In the genomic region with DNA sequence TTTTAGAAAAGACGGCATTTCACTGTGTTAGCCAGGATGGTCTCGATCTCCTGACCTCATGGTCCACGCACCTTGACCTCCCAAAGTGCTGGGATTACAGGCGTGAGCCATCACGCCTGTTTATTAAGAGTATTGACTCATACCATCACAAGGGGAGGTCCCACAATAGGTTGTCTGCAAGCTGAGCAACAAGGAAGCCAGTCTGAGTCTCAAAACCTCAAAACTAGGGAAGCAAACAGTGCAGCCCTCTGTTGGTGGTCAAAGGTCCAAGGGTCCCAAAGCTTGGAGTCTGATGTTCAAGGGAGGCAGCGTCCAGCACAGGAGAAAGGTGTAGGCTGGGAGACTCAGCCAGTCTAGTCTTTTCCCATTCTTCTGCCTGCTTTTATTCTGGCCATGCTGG, we compare ENCODE assay signal across 23 cellular contexts. TPM values are rescaled to one million over a fixed set of nuclear protein-coding genes. Genes with fewer than 3 reads are reported as not detected.
DNase-seq lines count a peak whose midpoint lies in the region; TF ChIP-seq lines count a peak whose summit lies in the region.
"Had no signal": no experiment of that assay in that cellular context is flagged by ENCODE, and none has a peak within 500 bp of the region (broad histone marks: within the 10 kb centered on the region; RNA-seq: fewer than 3 reads in every experiment).

No MANE protein-coding gene starts in this region.

- H3K4me3 Mint-ChIP-seq in endodermal cell = no peak overlapping the region
- H3K4me3 Mint-ChIP-seq in progenitor cell of endocrine pancreas (ENCODE audit: low read depth) = no peak overlapping the region
- H3K4me3 Mint-ChIP-seq: CD14-positive monocyte, IgD-negative memory B cell had no signal

- H3K27me3 ChIP-seq in SJSA1 (replicated peaks) (no peaks in the 10 kb centered on the region), endodermal cell (ENCODE audit: control insufficient read depth, insufficient read depth, low read length, poor library complexity, severe bottlenecking) (no peaks in the 10 kb centered on the region)

- no peak overlapping the region for H3K27ac ChIP-seq in SJSA1
- H3K27ac ChIP-seq in endodermal cell (ENCODE audit: low read depth, low read length) = no peak overlapping the region
- H3K27ac ChIP-seq: GM23248, SK-N-MC had no signal

- H3K27me3 Mint-ChIP-seq in endodermal cell (ENCODE audit: insufficient read depth) = peaks cover 2% of the 10 kb centered on the region
- no peaks in the 10 kb centered on the region for H3K27me3 Mint-ChIP-seq in progenitor cell of endocrine pancreas

- H3K9ac ChIP-seq in endodermal cell (ENCODE audit: extremely low read depth, low read length, poor library complexity, severe bottlenecking) = no peak overlapping the region
- H3K9ac ChIP-seq: GM23248 had no signal

- 88 to 90% methylated on average over 6 of the region's 6 CpGs for WGBS in endodermal cell (ENCODE audit: insufficient coverage in 1 of 2, insufficient read length in 1 of 2), 2 experiments

- DNase-seq in M059J (ENCODE audit: low read depth) (peak; percentile 29), SJSA1 (ENCODE audit: low read depth in 1 of 2, low spot score in 2 of 2) (peak; percentile 64 to 68), endodermal cell (peak; percentile 12), progenitor cell of endocrine pancreas (ENCODE audit: low spot score, unreplicated experiment) (no peak), NCI-H2227 (lab: John Stamatoyannopoulos, UW; ENCODE audit: unreplicated experiment) (no peak)
- no peak for DNase-seq in stimulated activated CD4-positive, alpha-beta T cell treated with anti-CD3 and anti-CD28 coated beads, Interleukin-12 subunit alpha, Interleukin-12 subunit beta, amount 100 ng/mL, for 4 hours
- DNase-seq in activated CD4-positive, alpha-beta T cell treated with anti-CD3 and anti-CD28 coated beads for 1 hour = no peak
- DNase-seq: ACHN, AML-193, DMS79, GM23248, Kasumi-1, MV-4-11, NCI-H187, NCI-H2107, NCI-H345, NCI-H526, Right ventricle myocardium superior had no signal

- H3K36me3 ChIP-seq in SJSA1 (no peaks in the 10 kb centered on the region), endodermal cell (ENCODE audit: control insufficient read depth, insufficient read depth, low read length) (no peaks in the 10 kb centered on the region)
- H3K36me3 ChIP-seq: HAP-1 had no signal

- H3K4me1 ChIP-seq in SJSA1 (replicated peaks) (peaks cover 42% of the 10 kb centered on the region), endodermal cell (ENCODE audit: control insufficient read depth, insufficient read depth, low read length) (no peaks in the 10 kb centered on the region)
- H3K4me1 ChIP-seq: HAP-1 had no signal

- H3K9me3 ChIP-seq in SJSA1 (replicated peaks) (no peaks in the 10 kb centered on the region), endodermal cell (ENCODE audit: control insufficient read depth, low read length) (no peaks in the 10 kb centered on the region)
- H3K9me3 ChIP-seq: HAP-1 had no signal

- peaks cover 7% of the 10 kb centered on the region for H3K4me1 Mint-ChIP-seq in endodermal cell
- H3K4me1 Mint-ChIP-seq in progenitor cell of endocrine pancreas (ENCODE audit: low read depth) = no peaks in the 10 kb centered on the region
- H3K4me1 Mint-ChIP-seq: IgD-negative memory B cell had no signal

- H3K4me3 ChIP-seq in SJSA1 (no peak overlapping the region), endodermal cell (ENCODE audit: low read length) (no peak overlapping the region)
- H3K4me3 ChIP-seq: GM23248, HAP-1, SK-N-MC had no signal

- H3K9me3 Mint-ChIP-seq in endodermal cell (peaks cover 5% of the 10 kb centered on the region), progenitor cell of endocrine pancreas (ENCODE audit: low read depth) (no peaks in the 10 kb centered on the region)

- TF ChIP-seq CTCF in endodermal cell (conservative IDR thresholded peaks at IDR 0.05) = no peak
- no peak for TF ChIP-seq CTCF in progenitor cell of endocrine pancreas (IDR thresholded peaks at IDR 0.05; ENCODE audit: unreplicated experiment)

- H3K27ac Mint-ChIP-seq in endodermal cell = no peak overlapping the region
- peak overlapping the region; percentile 10 for H3K27ac Mint-ChIP-seq in progenitor cell of endocrine pancreas
- H3K27ac Mint-ChIP-seq: IgD-negative memory B cell had no signal

- no peaks in the 10 kb centered on the region for H3K36me3 Mint-ChIP-seq in endodermal cell (ENCODE audit: low read depth)
- no peaks in the 10 kb centered on the region for H3K36me3 Mint-ChIP-seq in progenitor cell of endocrine pancreas (ENCODE audit: insufficient read depth)
- H3K36me3 Mint-ChIP-seq: CD14-positive monocyte, IgD-negative memory B cell had no signal

RNA-seq across cellular contexts. Expression of gene LDLRAD3, which starts 32.8 kb away (rescaled TPM):
- total RNA-seq in M059J (2014; rRNA removed; shearing (Covaris generic)) = 6.8 and 12.1 TPM in 2 replicates
- total RNA-seq in SJSA1 (2014; rRNA removed; shearing (Covaris generic)) = 4.1 and 5.8 TPM in 2 replicates
- 10 to 100 TPM; 19.2 to 30.6 TPM for total RNA-seq in endodermal cell
- 21.6 TPM for polyA plus RNA-seq in endodermal cell (2013, experiment 1 of 2)
- polyA plus RNA-seq in endodermal cell (2013, experiment 2 of 2) = 22.9 TPM
- 19.6 and 22.8 TPM in 2 replicates for total RNA-seq in progenitor cell of endocrine pancreas
- total RNA-seq: OCI-LY7 had no signal
- polyA plus RNA-seq: IgD-negative memory B cell had no signal

Comparison
In these comparisons a context has a peak if more than half of its experiments do, and no peak if none do; other contexts are left out.
1. DNase-seq: peak in M059J (single experiment), SJSA1 (2 of 2) and endodermal cell (single experiment); none in progenitor cell of endocrine pancreas (single experiment), NCI-H2227 (single experiment), stimulated activated CD4-positive, alpha-beta T cell treated with anti-CD3 and anti-CD28 coated beads, Interleukin-12 subunit alpha, Interleukin-12 subunit beta, amount 100 ng/mL, for 4 hours (single experiment) and activated CD4-positive, alpha-beta T cell treated with anti-CD3 and anti-CD28 coated beads for 1 hour (single experiment).